9 cellular contexts compared by ENCODE assay signal in the genomic region with DNA sequence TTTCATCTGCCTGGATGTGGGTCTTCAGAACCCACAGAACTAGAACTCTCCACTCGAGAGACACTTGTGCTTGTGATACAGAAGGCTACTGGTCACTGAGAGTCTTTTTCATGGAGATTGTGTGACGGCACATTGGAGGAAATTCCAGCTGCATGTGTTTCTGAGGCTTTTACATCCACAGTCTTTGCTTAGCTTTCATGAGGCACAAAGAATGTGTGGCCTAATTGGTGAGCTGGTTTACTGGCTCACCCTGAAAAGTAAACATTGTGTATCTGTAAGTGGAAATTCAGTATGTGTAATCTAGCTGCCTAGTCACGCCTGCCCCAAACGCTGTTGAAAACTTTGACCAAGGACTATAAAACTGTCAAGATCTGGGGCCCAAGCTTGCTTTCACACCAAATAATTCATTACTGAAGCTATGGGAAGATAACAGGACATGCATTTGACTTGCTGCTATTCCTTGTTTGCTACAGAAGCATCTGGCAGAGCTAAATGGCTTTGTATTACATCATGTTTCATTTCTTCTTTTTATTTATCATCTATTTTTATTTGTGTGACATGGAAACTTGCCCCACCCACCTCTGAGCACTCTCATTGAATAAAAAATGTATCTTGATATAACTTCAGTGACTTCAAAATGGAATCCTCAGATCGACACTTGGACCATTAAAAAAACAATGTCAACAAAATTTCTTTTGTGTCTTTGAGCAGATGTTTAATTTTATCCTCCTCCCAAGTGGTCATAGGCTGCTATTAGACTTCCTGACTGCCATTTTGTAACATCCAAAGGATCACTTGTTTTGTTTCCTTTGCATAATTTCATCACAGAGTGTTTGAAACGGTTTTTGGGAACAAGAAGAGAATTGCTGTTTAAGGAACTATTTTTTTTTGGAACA.
DNase-seq lines count a peak whose midpoint lies in the region; ATAC-seq and TF ChIP-seq lines count a peak whose summit lies in the region.
"Had no signal": no experiment of that assay in that cellular context is flagged by ENCODE, and none has a peak within 500 bp of the region (broad histone marks: within the 10 kb centered on the region; RNA-seq: fewer than 3 reads in every experiment).

No MANE protein-coding gene starts in this region.

- no peak overlapping the region for H3K4me3 Mint-ChIP-seq in T-helper 2 cell treated with Interferon-gamma antibody and Interleukin-4, amounts not matched to agents 5 μg/mL and 100 μg/mL, for 36 hours
- H3K4me3 Mint-ChIP-seq: activated naive CD8-positive, alpha-beta T cell had no signal

- peak; percentile 100 for DNase-seq in BJ (ENCODE audit: low read depth)
- peak; percentile 56 for DNase-seq in MG63
- DNase-seq in astrocyte of the hippocampus (ENCODE audit: low read depth, low spot score), result peak; percentile 92
- DNase-seq in lung (ENCODE audit: low spot score), result peak; percentile 49
- no peak for DNase-seq in activated naive CD4-positive, alpha-beta T cell treated with anti-CD3 and anti-CD28 coated beads, Interleukin-2, amount 50 U/mL, for 16 hours
- DNase-seq in T-helper 2 cell treated with Interferon-gamma antibody and Interleukin-4, amounts not matched to agents 5 μg/mL and 100 μg/mL, for 36 hours (ENCODE audit: low spot score), result no peak
- DNase-seq in NCI-H2227 treated with DMSO at 0.1 percent for 48 hours (lab: John Stamatoyannopoulos, UW), result no peak
- DNase-seq in stimulated activated naive CD4-positive, alpha-beta T cell (lab: John Stamatoyannopoulos, UW), result no peak

- no peak overlapping the region for H3K27ac Mint-ChIP-seq in T-helper 2 cell treated with Interferon-gamma antibody and Interleukin-4, amounts not matched to agents 5 μg/mL and 100 μg/mL, for 36 hours
- H3K27ac Mint-ChIP-seq: activated naive CD8-positive, alpha-beta T cell had no signal

- TF ChIP-seq CTCF in BJ (IDR thresholded peaks at IDR 0.05; ENCODE audit: insufficient read depth, low read depth, low read length) (no peak), lung (IDR thresholded peaks at IDR 0.05; ENCODE audit: control extremely low read depth, extremely low read depth) (no peak)

- H3K36me3 Mint-ChIP-seq in T-helper 2 cell treated with Interferon-gamma antibody and Interleukin-4, amounts not matched to agents 5 μg/mL and 100 μg/mL, for 36 hours (ENCODE audit: low read depth), result no peaks in the 10 kb centered on the region
- H3K36me3 Mint-ChIP-seq: activated naive CD8-positive, alpha-beta T cell had no signal

- ATAC-seq in lung (ENCODE audit: insufficient read depth, low FRiP score), result peak; percentile 68

- H3K9me3 Mint-ChIP-seq in T-helper 2 cell treated with Interferon-gamma antibody and Interleukin-4, amounts not matched to agents 5 μg/mL and 100 μg/mL, for 36 hours, result no peaks in the 10 kb centered on the region

- H3K9me3 ChIP-seq in MG63 (no peaks in the 10 kb centered on the region), lung (ENCODE audit: control insufficient read depth in 2 of 2, insufficient read depth in 1 of 2, low read length in 1 of 2) (peaks cover 0 to 2% of the 10 kb centered on the region in 2 donors)

- H3K4me3 ChIP-seq in BJ (ENCODE audit: low read depth, low read length) (no peak overlapping the region), MG63 (no peak overlapping the region), lung (no peak overlapping the region)

- H3K27me3 Mint-ChIP-seq in T-helper 2 cell treated with Interferon-gamma antibody and Interleukin-4, amounts not matched to agents 5 μg/mL and 100 μg/mL, for 36 hours (ENCODE audit: low read depth), result no peaks in the 10 kb centered on the region

- WGBS in lung, 2 donors, result 30 to 50% methylated on average over 6 of the region's 6 CpGs

- POLR2A ChIA-PET in BJ (lab: Charles Lee), result interaction anchor here (0.8 to 1.7 kb wide), 3 partner anchors 19 to 149 kb away, joined by 3 to 5 read pairs (median 3); no protein-coding TSS in a partner anchor

- peaks cover 0 to 2% of the 10 kb centered on the region in 2 donors for H3K4me1 ChIP-seq in lung (ENCODE audit: control insufficient read depth in 2 of 2, insufficient read depth in 2 of 2, low read length in 2 of 2)

- H3K4me1 Mint-ChIP-seq in T-helper 2 cell treated with Interferon-gamma antibody and Interleukin-4, amounts not matched to agents 5 μg/mL and 100 μg/mL, for 36 hours (ENCODE audit: low read depth), result no peaks in the 10 kb centered on the region

- H3K27me3 ChIP-seq in BJ (ENCODE audit: control insufficient read depth, insufficient read depth, low read length) (no peaks in the 10 kb centered on the region), MG63 (no peaks in the 10 kb centered on the region), lung (ENCODE audit: control insufficient read depth, insufficient read depth) (no peaks in the 10 kb centered on the region)

- no peaks in the 10 kb centered on the region for H3K36me3 ChIP-seq in BJ (ENCODE audit: control insufficient read depth, insufficient read depth, low read length)
- H3K36me3 ChIP-seq in MG63, result no peaks in the 10 kb centered on the region
- no peaks in the 10 kb centered on the region for H3K36me3 ChIP-seq in lung (ENCODE audit: control insufficient read depth in 2 of 2, insufficient read depth in 2 of 2, low read length in 2 of 2)

- CTCF ChIA-PET in BJ (lab: Yijun Ruan, JAX), result interaction anchor here (0.6 to 1.5 kb wide), 7 partner anchors 39 to 163 kb away, joined by 3 to 6 read pairs (median 3); no protein-coding TSS in a partner anchor

- H3K27ac ChIP-seq in lung (ENCODE audit: low read depth in 1 of 2, low read length in 1 of 2), result peak overlapping the region in 1 of 2 donors; percentile 74

Comparison
In these comparisons a context has a peak if more than half of its experiments do, and no peak if none do; other contexts are left out.
1. DNase-seq: peak in BJ (single experiment), MG63 (single experiment), astrocyte of the hippocampus (single experiment) and lung (single experiment); none in activated naive CD4-positive, alpha-beta T cell treated with anti-CD3 and anti-CD28 coated beads, Interleukin-2, amount 50 U/mL, for 16 hours (single experiment), T-helper 2 cell treated with Interferon-gamma antibody and Interleukin-4, amounts not matched to agents 5 μg/mL and 100 μg/mL, for 36 hours (single experiment), NCI-H2227 treated with DMSO at 0.1 percent for 48 hours (single experiment) and stimulated activated naive CD4-positive, alpha-beta T cell (0 of 6).